ENCODE assay signal across 2 cellular contexts in genomic region chr9:96429710-96430109, GRCh38.
TF ChIP-seq lines count a peak whose summit lies in the region.

No MANE protein-coding gene starts in this region.

TF ChIP-seq in HepG2, 621 proteins besides CTCF, POLR2A, EP300 and RAD21 (continues in another document):
- TF ChIP-seq KDM5A (IDR thresholded peaks at IDR 0.05; ENCODE audit: borderline replicate concordance, low read length) (no peak), ZNF800 (CRISPR knock-in tag; IDR thresholded peaks at IDR 0.05) (no peak), NCOA5 (CRISPR knock-in tag; IDR thresholded peaks at IDR 0.05) (no peak), ZSCAN29 (CRISPR knock-in tag; conservative IDR thresholded peaks at IDR 0.05) (no peak), TRIM24 (CRISPR knock-in tag; IDR thresholded peaks at IDR 0.05) (no peak), JDP2 (CRISPR knock-in tag; IDR thresholded peaks at IDR 0.05; ENCODE audit: borderline replicate concordance) (no peak), ZIK1 (CRISPR knock-in tag; IDR thresholded peaks at IDR 0.05; ENCODE audit: borderline replicate concordance, low read depth) (no peak), CENPT (CRISPR knock-in tag; IDR thresholded peaks at IDR 0.05; ENCODE audit: low read depth) (no peak), MAFK (conservative IDR thresholded peaks at IDR 0.05 in 1 of 2, IDR thresholded peaks at IDR 0.05 in 1 of 2; ENCODE audit: low read length in 2 of 2) (peak; percentile 23 to 43; a peak in 2 of 4 replicates), ZBTB3 (CRISPR knock-in tag; IDR thresholded peaks at IDR 0.05; ENCODE audit: borderline replicate concordance, low read depth) (no peak), FLYWCH1 (CRISPR knock-in tag; IDR thresholded peaks at IDR 0.05) (no peak), SCMH1 (CRISPR knock-in tag; IDR thresholded peaks at IDR 0.05; ENCODE audit: borderline replicate concordance) (no peak), RARA (CRISPR knock-in tag; IDR thresholded peaks at IDR 0.05) (0 out of 2 replicates have a peak, but pooled peaks have one; percentile 8), BCLAF1 (IDR thresholded peaks at IDR 0.05) (no peak), FOXA3 (CRISPR knock-in tag; IDR thresholded peaks at IDR 0.05) (peak; percentile 59), STAT6 (CRISPR knock-in tag; IDR thresholded peaks at IDR 0.05; ENCODE audit: borderline replicate concordance) (no peak), TEAD2 (CRISPR knock-in tag; IDR thresholded peaks at IDR 0.05) (no peak), ZNF776 (CRISPR knock-in tag; IDR thresholded peaks at IDR 0.05) (no peak), ZNF263 (CRISPR knock-in tag; IDR thresholded peaks at IDR 0.05) (no peak), USF2 (IDR thresholded peaks at IDR 0.05; ENCODE audit: low read depth, low read length) (no peak), USF2 (CRISPR knock-in tag; IDR thresholded peaks at IDR 0.05; ENCODE audit: borderline replicate concordance) (no peak), RELA (CRISPR knock-in tag; IDR thresholded peaks at IDR 0.05) (no peak), ZNF644 (CRISPR knock-in tag; IDR thresholded peaks at IDR 0.05; ENCODE audit: low read depth) (no peak)

TF ChIP-seq in K562, 482 proteins besides CTCF, POLR2A, EP300 and RAD21:
- TF ChIP-seq ZNF77 (CRISPR knock-in tag; IDR thresholded peaks at IDR 0.05) (no peak), ZNF589 (CRISPR knock-in tag; IDR thresholded peaks at IDR 0.05; ENCODE audit: low read depth) (no peak), HNRNPH1 (optimal IDR thresholded peaks at IDR 0.05; ENCODE audit: low read depth, low read length) (no peak), NR2C1 (IDR thresholded peaks at IDR 0.05) (no peak), NR2C1 (tag; IDR thresholded peaks at IDR 0.05) (no peak), KLF1 (tag; IDR thresholded peaks at IDR 0.05) (no peak), ZNF316 (IDR thresholded peaks at IDR 0.05) (peak; percentile 37)
TF ChIP-seq in K562: peak in this region for 1.
